Comparison of ENCODE assay signal across 12 cellular contexts in the genomic region with DNA sequence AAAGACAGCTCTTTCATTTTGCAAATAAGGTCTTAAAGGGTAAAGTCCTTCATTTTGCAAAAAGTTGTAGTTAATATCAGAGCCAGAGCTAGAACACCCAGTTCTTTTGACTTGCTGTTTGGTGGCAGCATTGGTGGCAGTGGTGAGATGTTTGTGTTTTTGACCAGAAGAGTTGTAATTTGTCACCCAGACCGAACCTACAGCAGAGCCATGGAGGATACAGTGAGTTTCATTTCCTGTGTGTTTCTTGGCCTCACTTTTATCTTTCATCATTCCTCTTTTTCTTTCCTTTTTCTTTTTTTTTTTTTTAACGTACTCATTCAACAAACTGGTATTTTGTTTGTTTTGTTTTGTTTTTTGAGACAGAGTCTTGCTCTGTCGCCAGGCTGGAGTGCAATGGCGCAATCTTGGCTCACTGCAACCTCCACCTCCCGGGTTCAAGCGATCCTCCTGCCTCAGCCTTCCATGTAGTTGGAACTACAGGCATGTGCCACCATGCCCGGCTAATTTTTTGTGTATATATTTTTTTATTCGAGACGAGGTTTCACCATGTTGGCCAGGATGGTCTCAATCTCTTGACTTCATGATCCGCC.
DNase-seq lines count a peak whose midpoint lies in the region; ATAC-seq and TF ChIP-seq lines count a peak whose summit lies in the region.
"Had no signal": no experiment of that assay in that cellular context is flagged by ENCODE, and none has a peak within 500 bp of the region (broad histone marks: within the 10 kb centered on the region; RNA-seq: fewer than 3 reads in every experiment).

No MANE protein-coding gene starts in this region.

- DNase-seq in CD4-positive, CD25-positive, alpha-beta regulatory T cell = no peak
- no peak for DNase-seq in body of pancreas
- no peak for DNase-seq in stimulated activated CD4-positive, alpha-beta T cell treated with anti-CD3 and anti-CD28 coated beads, Interleukin-15, amount 100 ng/mL, for 24 hours
- DNase-seq in activated CD4-positive, alpha-beta T cell treated with anti-CD3 and anti-CD28 coated beads for 48 hours = no peak
- DNase-seq: DMS79 treated with DMSO at 0.1 percent for 48 hours, head of caudate nucleus, NCI-H1436 treated with DMSO at 0.1 percent for 48 hours, upper lobe of right lung had no signal

- no peak overlapping the region for H3K9ac ChIP-seq in parathyroid adenoma
- H3K9ac ChIP-seq: BLaER1 treated with 17β-estradiol and CSF1 and Interleukin-3, amounts not matched to agents 10 nM and 100 nM had no signal

- H3K27ac ChIP-seq in CD4-positive, CD25-positive, alpha-beta regulatory T cell (ENCODE audit: insufficient read depth, low read length, poor library complexity, severe bottlenecking) = no peak overlapping the region
- H3K27ac ChIP-seq in body of pancreas = peak overlapping the region in 1 of 4 donors; percentile 23
- H3K27ac ChIP-seq in parathyroid adenoma = peak overlapping the region; percentile 13
- H3K27ac ChIP-seq: upper lobe of right lung had no signal

- H3K79me2 ChIP-seq in parathyroid adenoma = peaks cover 29% of the 10 kb centered on the region

- H3K4me3 Mint-ChIP-seq in CD4-positive, CD25-positive, alpha-beta regulatory T cell = no peak overlapping the region

- no peak overlapping the region for H2AFZ ChIP-seq in parathyroid adenoma

- peak overlapping the region in 2 of 3 donors; percentile 1 to 82 for H3K27ac Mint-ChIP-seq in CD4-positive, CD25-positive, alpha-beta regulatory T cell

- peaks cover 35% of the 10 kb centered on the region for H3K36me3 Mint-ChIP-seq in CD4-positive, CD25-positive, alpha-beta regulatory T cell

- TF ChIP-seq CTCF in body of pancreas (IDR thresholded peaks at IDR 0.05) (no peak), parathyroid adenoma (IDR thresholded peaks at IDR 0.05) (no peak)

- ATAC-seq in CD4-positive, CD25-positive, alpha-beta regulatory T cell (ENCODE audit: low read depth in 2 of 2) = no peak
- ATAC-seq in GM18868 (IDR thresholded peaks at IDR 0.05; ENCODE audit: unreplicated experiment) (peak; percentile 37), body of pancreas (peak; percentile 23), HG02884 (IDR thresholded peaks at IDR 0.05; ENCODE audit: unreplicated experiment) (no peak)
- ATAC-seq: upper lobe of right lung had no signal

- peaks cover 29 to 47% (median 43%) of the 10 kb centered on the region in 4 donors for H3K4me1 Mint-ChIP-seq in CD4-positive, CD25-positive, alpha-beta regulatory T cell

- no peak overlapping the region for H3K4me2 ChIP-seq in parathyroid adenoma (ENCODE audit: low read length)

- WGBS in body of pancreas, 2 donors = 77 to 83% methylated on average over 9 to 10 of the region's 10 CpGs

- H3K4me1 ChIP-seq in CD4-positive, CD25-positive, alpha-beta regulatory T cell (ENCODE audit: control insufficient read depth, insufficient read depth, low read length, poor library complexity, severe bottlenecking) = no peaks in the 10 kb centered on the region
- peaks cover 63% of the 10 kb centered on the region for H3K4me1 ChIP-seq in body of pancreas
- peaks cover 10% of the 10 kb centered on the region for H3K4me1 ChIP-seq in parathyroid adenoma

- intact Hi-C loops in body of pancreas (cut with DNase I) = no loop called here

- TF ChIP-seq POLR2A in body of pancreas (IDR thresholded peaks at IDR 0.05) = no peak

- peaks cover 43% of the 10 kb centered on the region for H3K36me3 ChIP-seq in CD4-positive, CD25-positive, alpha-beta regulatory T cell (ENCODE audit: control insufficient read depth, insufficient read depth, low read length)
- H3K36me3 ChIP-seq in body of pancreas (replicated peaks in 1 of 2; ENCODE audit: insufficient read depth in 1 of 2, low read depth in 2 of 2) = no peaks in the 10 kb centered on the region
- H3K36me3 ChIP-seq in parathyroid adenoma (ENCODE audit: control insufficient read depth, insufficient read depth, low read length) = no peaks in the 10 kb centered on the region

- no peaks in the 10 kb centered on the region for H3K27me3 ChIP-seq in CD4-positive, CD25-positive, alpha-beta regulatory T cell (ENCODE audit: control insufficient read depth, insufficient read depth, low read length)
- H3K27me3 ChIP-seq in body of pancreas = no peaks in the 10 kb centered on the region
- no peaks in the 10 kb centered on the region for H3K27me3 ChIP-seq in parathyroid adenoma (ENCODE audit: control insufficient read depth, insufficient read depth, low read length)
- H3K27me3 ChIP-seq: BLaER1 treated with 17β-estradiol and CSF1 and Interleukin-3, amounts not matched to agents 10 nM and 100 nM; upper lobe of right lung had no signal

- no peaks in the 10 kb centered on the region for H3K27me3 Mint-ChIP-seq in CD4-positive, CD25-positive, alpha-beta regulatory T cell

- no peaks in the 10 kb centered on the region for H3K9me3 Mint-ChIP-seq in CD4-positive, CD25-positive, alpha-beta regulatory T cell

- no peaks in the 10 kb centered on the region for H3K9me3 ChIP-seq in CD4-positive, CD25-positive, alpha-beta regulatory T cell (ENCODE audit: control insufficient read depth in 2 of 2, low read length in 2 of 2)
- H3K9me3 ChIP-seq in body of pancreas = no peaks in the 10 kb centered on the region
- H3K9me3 ChIP-seq in parathyroid adenoma (ENCODE audit: control insufficient read depth, low read length) = no peaks in the 10 kb centered on the region
- H3K9me3 ChIP-seq: upper lobe of right lung had no signal

- H3K4me3 ChIP-seq in CD4-positive, CD25-positive, alpha-beta regulatory T cell (ENCODE audit: low read depth, low read length) = no peak overlapping the region
- no peak overlapping the region for H3K4me3 ChIP-seq in body of pancreas
- H3K4me3 ChIP-seq in parathyroid adenoma (ENCODE audit: low read depth, low read length) = no peak overlapping the region
- H3K4me3 ChIP-seq: BLaER1 treated with 17β-estradiol and CSF1 and Interleukin-3, amounts not matched to agents 10 nM and 100 nM; upper lobe of right lung had no signal

Comparison
In these comparisons a context has a peak if more than half of its experiments do, and no peak if none do; other contexts are left out.
1. ATAC-seq: peak in GM18868 (single experiment) and body of pancreas (single experiment); none in CD4-positive, CD25-positive, alpha-beta regulatory T cell (0 of 2) and HG02884 (single experiment).